ENCODE assay signal across 30 cellular contexts in the genomic region with DNA sequence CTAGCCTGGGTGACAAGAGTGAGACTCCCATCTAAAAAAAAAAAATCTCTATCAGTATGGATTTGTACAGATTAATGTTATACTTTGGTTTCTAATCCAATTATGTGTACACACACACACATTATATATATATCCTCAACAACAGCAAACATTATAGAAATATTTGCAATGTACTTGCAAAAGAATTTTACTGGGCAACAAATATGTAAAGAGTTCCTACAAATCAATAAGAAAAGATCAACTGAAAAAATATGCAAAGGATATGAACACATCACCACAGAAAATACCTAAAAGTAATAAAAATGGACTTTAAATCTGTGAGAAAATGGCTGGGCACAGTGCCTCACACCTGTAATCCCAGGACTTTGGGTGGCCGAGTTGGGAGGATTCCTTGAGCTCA.
"Had no signal": no experiment of that assay in that cellular context is flagged by ENCODE, and none has a peak within 500 bp of the region (broad histone marks: within the 10 kb centered on the region; RNA-seq: fewer than 3 reads in every experiment).

No MANE protein-coding gene starts in this region.

- ATAC-seq: activated naive CD8-positive, alpha-beta T cell treated with anti-CD3 and anti-CD28 coated beads, Interleukin-2, amount 50 U/mL, for 24 hours; activated T-cell treated with anti-CD3 and anti-CD28 coated beads, Interleukin-2, amount 50 U/mL, for 4 hours; body of pancreas had no signal

- H3K27ac ChIP-seq: adrenal gland, ascending aorta, body of pancreas, brain microvascular endothelial cell, breast epithelium, cardiac muscle cell had no signal

- H3K9me3 ChIP-seq: adrenal gland, ascending aorta, body of pancreas, breast epithelium had no signal

- DNase-seq: activated effector memory CD4-positive, alpha-beta T cell treated with anti-CD3 and anti-CD28 coated beads, Interleukin-2, amount 50 U/mL, for 16 hours; activated effector memory CD4-positive, alpha-beta T cell treated with Interleukin-2 at 50 U/mL for 16 hours; activated gamma-delta T cell; activated gamma-delta T cell treated with Interleukin-2 at 50 U/mL for 16 hours; activated naive CD4-positive, alpha-beta T cell; activated naive CD4-positive, alpha-beta T cell treated with anti-CD3 and anti-CD28 coated beads for 36 hours; activated naive CD4-positive, alpha-beta T cell treated with anti-CD3 and anti-CD28 coated beads, Interleukin-2, amount 10 ng/mL, durations not matched to agents 7 days and 5 days; activated naive CD4-positive, alpha-beta T cell treated with anti-CD3 and anti-CD28 coated beads, Interleukin-2, amount 50 U/mL, for 16 hours; activated naive CD4-positive, alpha-beta T cell treated with Interleukin-2 at 50 U/mL for 16 hours; activated naive CD8-positive, alpha-beta T cell treated with anti-CD3 and anti-CD28 coated beads for 36 hours; activated naive CD8-positive, alpha-beta T cell treated with anti-CD3 and anti-CD28 coated beads, Interleukin-2, amount 10 ng/mL, durations not matched to agents 7 days and 5 days; activated naive CD8-positive, alpha-beta T cell treated with anti-CD3 and anti-CD28 coated beads, Interleukin-2, amount 50 U/mL, for 24 hours; activated T-cell treated with anti-CD3 and anti-CD28 coated beads, Interleukin-2, amount 50 U/mL, for 4 hours; activated T-cell treated with anti-CD3 and anti-CD28 coated beads, Interleukin-2, amount 50 U/mL, for 48 hours; activated T-cell treated with anti-CD3 and anti-CD28 coated beads, Interleukin-2, amount 50 U/mL, for 72 hours; adrenal gland; amniotic stem cell; amygdala; anterior cingulate cortex; aorta; body of pancreas; brain microvascular endothelial cell; caudate nucleus; central memory CD4-positive, alpha-beta T cell; cerebellar nuclear complex had no signal

- FAIRE-seq: astrocyte, bronchial epithelial cell had no signal

- H3K4me3 ChIP-seq: adrenal gland, ascending aorta, body of pancreas, breast epithelium, cardiac muscle cell had no signal

- H3K27me3 ChIP-seq: adrenal gland, ascending aorta, brain microvascular endothelial cell had no signal

- H3K4me1 ChIP-seq: adrenal gland, ascending aorta, body of pancreas, breast epithelium had no signal

- H3K36me3 ChIP-seq: adrenal gland, ascending aorta, brain microvascular endothelial cell, breast epithelium, cardiac muscle cell had no signal
